In the genomic region with DNA sequence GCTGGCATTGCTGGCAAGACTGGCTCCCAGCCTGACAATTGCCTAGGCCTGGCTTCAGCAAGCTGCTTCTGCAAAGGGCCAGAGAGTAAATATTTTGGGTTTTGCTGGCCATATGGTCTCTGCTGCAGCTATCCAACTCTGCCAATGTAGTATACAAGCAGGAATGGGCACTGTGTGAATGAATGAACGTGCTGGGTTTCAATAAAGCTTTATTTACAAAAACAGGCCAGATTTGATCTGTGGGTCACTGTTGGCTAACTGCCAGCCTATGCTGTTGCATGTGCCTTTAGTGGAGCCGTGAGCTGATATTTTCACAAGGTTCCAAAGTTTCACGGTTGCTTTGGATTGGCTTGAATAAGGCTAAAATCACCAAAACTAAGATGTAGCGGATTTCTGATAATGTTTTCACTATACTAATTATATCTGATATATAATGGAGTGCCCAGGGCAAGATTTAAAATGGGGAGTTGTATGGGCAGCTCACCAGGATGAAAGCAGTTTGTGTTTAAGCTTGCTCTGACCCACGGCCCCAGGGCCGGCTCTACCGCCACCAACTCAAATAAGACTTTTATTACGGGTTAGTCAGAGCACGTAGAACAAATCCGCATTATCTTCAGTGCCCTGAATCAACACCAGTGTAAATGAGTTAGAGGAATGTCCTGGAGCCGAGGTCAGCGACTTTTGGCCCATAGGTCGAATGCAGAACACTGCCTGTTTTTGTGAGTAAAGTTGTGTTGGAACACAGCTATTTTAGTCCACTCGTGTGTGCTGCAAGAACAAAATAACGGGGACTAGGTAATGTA, we compare ENCODE assay signal across 1 cellular context.
TF ChIP-seq lines count a peak whose summit lies in the region.

No MANE protein-coding gene starts in this region.

TF ChIP-seq in K562, 482 proteins besides CTCF, POLR2A, EP300 and RAD21 (continued from another document):
- TF ChIP-seq, protein P1, sequence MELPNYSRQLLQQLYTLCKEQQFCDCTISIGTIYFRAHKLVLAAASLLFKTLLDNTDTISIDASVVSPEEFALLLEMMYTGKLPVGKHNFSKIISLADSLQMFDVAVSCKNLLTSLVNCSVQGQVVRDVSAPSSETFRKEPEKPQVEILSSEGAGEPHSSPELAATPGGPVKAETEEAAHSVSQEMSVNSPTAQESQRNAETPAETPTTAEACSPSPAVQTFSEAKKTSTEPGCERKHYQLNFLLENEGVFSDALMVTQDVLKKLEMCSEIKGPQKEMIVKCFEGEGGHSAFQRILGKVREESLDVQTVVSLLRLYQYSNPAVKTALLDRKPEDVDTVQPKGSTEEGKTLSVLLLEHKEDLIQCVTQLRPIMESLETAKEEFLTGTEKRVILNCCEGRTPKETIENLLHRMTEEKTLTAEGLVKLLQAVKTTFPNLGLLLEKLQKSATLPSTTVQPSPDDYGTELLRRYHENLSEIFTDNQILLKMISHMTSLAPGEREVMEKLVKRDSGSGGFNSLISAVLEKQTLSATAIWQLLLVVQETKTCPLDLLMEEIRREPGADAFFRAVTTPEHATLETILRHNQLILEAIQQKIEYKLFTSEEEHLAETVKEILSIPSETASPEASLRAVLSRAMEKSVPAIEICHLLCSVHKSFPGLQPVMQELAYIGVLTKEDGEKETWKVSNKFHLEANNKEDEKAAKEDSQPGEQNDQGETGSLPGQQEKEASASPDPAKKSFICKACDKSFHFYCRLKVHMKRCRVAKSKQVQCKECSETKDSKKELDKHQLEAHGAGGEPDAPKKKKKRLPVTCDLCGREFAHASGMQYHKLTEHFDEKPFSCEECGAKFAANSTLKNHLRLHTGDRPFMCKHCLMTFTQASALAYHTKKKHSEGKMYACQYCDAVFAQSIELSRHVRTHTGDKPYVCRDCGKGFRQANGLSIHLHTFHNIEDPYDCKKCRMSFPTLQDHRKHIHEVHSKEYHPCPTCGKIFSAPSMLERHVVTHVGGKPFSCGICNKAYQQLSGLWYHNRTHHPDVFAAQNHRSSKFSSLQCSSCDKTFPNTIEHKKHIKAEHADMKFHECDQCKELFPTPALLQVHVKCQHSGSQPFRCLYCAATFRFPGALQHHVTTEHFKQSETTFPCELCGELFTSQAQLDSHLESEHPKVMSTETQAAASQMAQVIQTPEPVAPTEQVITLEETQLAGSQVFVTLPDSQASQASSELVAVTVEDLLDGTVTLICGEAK (IDR thresholded peaks at IDR 0.05) = peak; percentile 89
- TF ChIP-seq, protein P1 (CRISPR knock-in tag; IDR thresholded peaks at IDR 0.05) = 0 out of 2 replicates have a peak, but pooled peaks have one; percentile 53
- TF ChIP-seq SETDB1 (IDR thresholded peaks at IDR 0.05; ENCODE audit: low read length) (no peak), SRSF3 (IDR thresholded peaks at IDR 0.05; ENCODE audit: insufficient read depth, low read length) (no peak)
